Comparison of ENCODE assay signal across 23 cellular contexts in the genomic region with DNA sequence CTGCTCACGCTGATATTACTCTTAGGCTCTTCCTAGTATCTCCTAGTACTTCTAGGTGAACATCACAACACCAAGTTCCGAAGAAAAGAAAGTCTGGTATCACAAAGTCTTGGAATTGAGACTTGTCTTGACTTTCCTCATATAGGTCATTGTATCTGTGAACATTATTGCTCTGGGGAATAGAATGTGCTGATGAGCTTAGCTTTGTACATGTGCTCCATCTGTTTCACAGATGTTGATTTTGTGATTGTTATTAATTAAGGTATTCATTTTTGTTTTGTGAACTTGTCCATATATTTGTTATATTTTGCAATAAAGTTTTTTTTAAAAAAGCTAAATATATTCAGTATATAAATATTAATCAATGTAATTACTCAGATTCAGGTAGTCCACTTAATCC.
"Had no signal": no experiment of that assay in that cellular context is flagged by ENCODE, and none has a peak within 500 bp of the region (broad histone marks: within the 10 kb centered on the region; RNA-seq: fewer than 3 reads in every experiment).

No MANE protein-coding gene starts in this region.

- DNase-seq: cortex of kidney; dorsolateral prefrontal cortex; effector CD8-positive, alpha-beta T cell; heart right ventricle; hypothalamus; left cardiac atrium; left ventricle myocardium inferior; lower lobe of right lung; nucleus accumbens; ovary; sigmoid colon; stimulated activated CD4-positive, alpha-beta T cell treated with anti-CD3 and anti-CD28 coated beads, Interleukin-2, amount 100 ng/mL, for 24 hours; stimulated activated CD4-positive, alpha-beta T cell treated with anti-CD3 and anti-CD28 coated beads, Interleukin-4, amount 100 ng/mL, for 4 hours; stimulated activated naive B cell treated with anti-CD40 and anti-IgM and Interleukin-4, amounts not matched to agents 10 μg/mL and 1 μg/mL and 100 μg/mL, for 72 hours; stimulated activated naive CD8-positive, alpha-beta T cell treated with anti-CD3 and anti-CD28 coated beads, Interleukin-15, amount 100 ng/mL, for 72 hours; transverse colon had no signal

- H2AFZ ChIP-seq: neural progenitor cell had no signal

- H3K4me1 ChIP-seq: lower lobe of right lung, neural progenitor cell, sigmoid colon, transverse colon had no signal

- H3K9me3 ChIP-seq: esophagus muscularis mucosa, left ventricle myocardium inferior, lower lobe of right lung, ovary, right atrium auricular region, sigmoid colon, thoracic aorta, transverse colon had no signal

- H3K4me3 ChIP-seq: dorsolateral prefrontal cortex, esophagus muscularis mucosa, heart right ventricle, left ventricle myocardium inferior, lower lobe of right lung, neural progenitor cell, ovary, right atrium auricular region, sigmoid colon, skin epidermis, thoracic aorta, transverse colon had no signal

- H3K4me2 ChIP-seq: neural progenitor cell had no signal

- FAIRE-seq: frontal cortex had no signal

- ATAC-seq: heart right ventricle; left cardiac atrium; lower lobe of right lung; natural killer cell treated with Interleukin-12 subunit alpha and Interleukin-12 subunit beta and Interleukin-15 and Interleukin-18, amount 100 ng/mL, for 72 hours; stimulated activated naive B cell treated with anti-CD40 and anti-IgM and Interleukin-4, amounts not matched to agents 10 μg/mL and 1 μg/mL and 100 μg/mL, for 72 hours; stimulated activated naive CD8-positive, alpha-beta T cell treated with anti-CD3 and anti-CD28 coated beads, Interleukin-15, amount 100 ng/mL, for 72 hours had no signal

- H3K9ac ChIP-seq: neural progenitor cell had no signal

- H3K27ac ChIP-seq: dorsolateral prefrontal cortex, esophagus muscularis mucosa, heart right ventricle, left ventricle myocardium inferior, lower lobe of right lung, neural progenitor cell, ovary, right atrium auricular region, sigmoid colon, skin epidermis, thoracic aorta, transverse colon had no signal

- H3K27me3 ChIP-seq: dorsolateral prefrontal cortex, esophagus muscularis mucosa, heart right ventricle, neural progenitor cell, ovary, right atrium auricular region, sigmoid colon, transverse colon had no signal

- H3K36me3 ChIP-seq: esophagus muscularis mucosa, heart right ventricle, left ventricle myocardium inferior, lower lobe of right lung, neural progenitor cell, ovary, right atrium auricular region, sigmoid colon, thoracic aorta, transverse colon had no signal
